In the genomic region with DNA sequence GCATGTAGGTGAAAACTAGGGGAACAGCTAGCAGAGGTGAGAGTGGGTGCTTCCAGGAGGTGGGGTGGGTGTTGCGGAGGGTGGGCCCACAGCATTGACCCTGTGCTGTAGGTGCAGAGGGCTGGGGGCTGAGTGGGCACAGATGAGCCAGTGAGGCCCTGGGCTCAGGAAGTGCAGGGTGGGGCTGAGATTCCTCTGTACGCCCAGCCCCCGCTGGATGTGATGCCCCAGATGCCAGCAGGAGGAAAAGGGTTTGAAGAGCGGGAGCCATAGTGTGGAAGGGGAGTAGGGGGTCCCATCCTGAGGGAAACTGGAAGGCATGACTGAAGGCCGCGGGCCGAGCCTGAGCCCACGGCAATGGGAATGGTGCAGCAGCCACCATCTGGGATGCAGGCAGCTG, we compare ENCODE assay signal across 27 cellular contexts. TPM values are rescaled to one million over a fixed set of nuclear protein-coding genes. Genes with fewer than 3 reads are reported as not detected.
DNase-seq lines count a peak whose midpoint lies in the region; ATAC-seq and TF ChIP-seq lines count a peak whose summit lies in the region.
"Had no signal": no experiment of that assay in that cellular context is flagged by ENCODE, and none has a peak within 500 bp of the region (broad histone marks: within the 10 kb centered on the region; RNA-seq: fewer than 3 reads in every experiment).

No MANE protein-coding gene starts in this region.

- no peak overlapping the region for H4K8ac ChIP-seq in neuronal stem cell (ENCODE audit: low read depth, low read length)

- H3K4me1 ChIP-seq in endodermal cell (ENCODE audit: control insufficient read depth, insufficient read depth, low read length) (no peaks in the 10 kb centered on the region), neuronal stem cell (ENCODE audit: control insufficient read depth in 2 of 2, insufficient read depth in 1 of 2, low read depth in 1 of 2, low read length in 2 of 2) (peaks cover 0 to 25% of the 10 kb centered on the region in 2 donors), aorta (ENCODE audit: control insufficient read depth in 1 of 2, insufficient read depth in 2 of 2, low read length in 2 of 2) (no peaks in the 10 kb centered on the region), esophagus muscularis mucosa (no peaks in the 10 kb centered on the region)
- H3K4me1 ChIP-seq: BE2C, HAP-1 had no signal

- H3K9me3 ChIP-seq in endodermal cell (ENCODE audit: control insufficient read depth, low read length) (no peaks in the 10 kb centered on the region), neuronal stem cell (replicated peaks in 1 of 2; ENCODE audit: control insufficient read depth in 2 of 2, insufficient read depth in 1 of 2, low read depth in 1 of 2, low read length in 2 of 2) (peaks cover 0 to 1% of the 10 kb centered on the region in 2 donors), aorta (ENCODE audit: control insufficient read depth, low read length) (peaks cover 4% of the 10 kb centered on the region), esophagus muscularis mucosa (no peaks in the 10 kb centered on the region)
- H3K9me3 ChIP-seq: BE2C, HAP-1 had no signal

- H3K27ac ChIP-seq in endodermal cell (ENCODE audit: low read depth, low read length): peak overlapping the region; percentile 32
- H3K27ac ChIP-seq in neuronal stem cell (replicated peaks; ENCODE audit: low read length): peak overlapping the region; percentile 77
- H3K27ac ChIP-seq in aorta (ENCODE audit: low read depth in 1 of 2, low read length in 2 of 2): no peak overlapping the region
- H3K27ac ChIP-seq in esophagus muscularis mucosa (replicated peaks in 1 of 4): no peak overlapping the region
- H3K27ac ChIP-seq: HL-60 had no signal

- WGBS in endodermal cell (ENCODE audit: insufficient coverage in 1 of 2, insufficient read length in 1 of 2), 2 experiments: 91 to 95% methylated on average over 4 to 8 of the region's 8 CpGs
- no CpG with 5 or more reads among the region's 8 CpGs for WGBS in neuronal stem cell (ENCODE audit: extremely low coverage in 2 of 2, insufficient read length in 2 of 2, insufficient replicate concordance in 1 of 2), 2 donors
- WGBS in aorta, 2 donors: 91 to 92% methylated on average over 8 of the region's 8 CpGs
- 79% methylated on average over 8 of the region's 8 CpGs for WGBS in esophagus muscularis mucosa

- H3K36me3 ChIP-seq in endodermal cell (ENCODE audit: control insufficient read depth, insufficient read depth, low read length) (no peaks in the 10 kb centered on the region), neuronal stem cell (replicated peaks in 1 of 2; ENCODE audit: control insufficient read depth in 2 of 2, insufficient read depth in 2 of 2, low read length in 2 of 2) (no peaks in the 10 kb centered on the region), aorta (ENCODE audit: control insufficient read depth in 1 of 2, insufficient read depth in 2 of 2, low read length in 1 of 2) (no peaks in the 10 kb centered on the region), esophagus muscularis mucosa (no peaks in the 10 kb centered on the region)
- H3K36me3 ChIP-seq: BE2C, HAP-1 had no signal

- no peak overlapping the region for H3K4me3 Mint-ChIP-seq in endodermal cell
- H3K4me3 Mint-ChIP-seq: CD4-positive, CD25-positive, alpha-beta regulatory T cell had no signal

- no peak overlapping the region for H3K4ac ChIP-seq in neuronal stem cell (ENCODE audit: low read length)

- H3K79me1 ChIP-seq in neuronal stem cell (ENCODE audit: low read depth, low read length): no peaks in the 10 kb centered on the region

- peak overlapping the region; percentile 26 for H4K91ac ChIP-seq in neuronal stem cell (ENCODE audit: low read depth, low read length, poor library complexity)

- peak overlapping the region; percentile 22 for H3K4me2 ChIP-seq in neuronal stem cell (ENCODE audit: insufficient read depth, low read length, poor library complexity, severe bottlenecking)

- no peak overlapping the region for H3K27ac Mint-ChIP-seq in endodermal cell
- H3K27ac Mint-ChIP-seq: CD4-positive, CD25-positive, alpha-beta regulatory T cell had no signal

- H2BK15ac ChIP-seq in neuronal stem cell (ENCODE audit: low read length): peak overlapping the region; percentile 46

- H3K27me3 ChIP-seq in endodermal cell (ENCODE audit: control insufficient read depth, insufficient read depth, low read length, poor library complexity, severe bottlenecking) (peaks cover 10% of the 10 kb centered on the region), neuronal stem cell (ENCODE audit: control insufficient read depth in 3 of 3, insufficient read depth in 3 of 3, low read depth in 1 of 3, low read length in 3 of 3) (peaks cover 0 to 27% (median 0%) of the 10 kb centered on the region in 3 experiments), aorta (ENCODE audit: control insufficient read depth in 1 of 2, insufficient read depth in 2 of 2, low read length in 1 of 2) (no peaks in the 10 kb centered on the region), esophagus muscularis mucosa (peaks cover 0 to 74% (median 1%) of the 10 kb centered on the region in 4 donors)
- H3K27me3 ChIP-seq: BE2C had no signal

- H3K27me3 Mint-ChIP-seq in endodermal cell (ENCODE audit: insufficient read depth): peaks cover 11% of the 10 kb centered on the region

- TF ChIP-seq CTCF in endodermal cell (conservative IDR thresholded peaks at IDR 0.05): no peak
- no peak for TF ChIP-seq CTCF in esophagus muscularis mucosa (IDR thresholded peaks at IDR 0.05)

- H3K4me3 ChIP-seq in endodermal cell (ENCODE audit: low read length): no peak overlapping the region
- H3K4me3 ChIP-seq in neuronal stem cell (ENCODE audit: low read length in 2 of 2): no peak overlapping the region
- no peak overlapping the region for H3K4me3 ChIP-seq in aorta (ENCODE audit: low read length in 2 of 2)
- H3K4me3 ChIP-seq in esophagus muscularis mucosa: no peak overlapping the region
- H3K4me3 ChIP-seq: HAP-1 had no signal

- peak overlapping the region; percentile 70 for H2BK5ac ChIP-seq in neuronal stem cell (ENCODE audit: low read length)

- H3K23ac ChIP-seq in neuronal stem cell (ENCODE audit: low read depth, low read length, poor library complexity): peak overlapping the region; percentile 34

- DNase-seq in cardiac septum (ENCODE audit: low spot score): peak; percentile 19
- no peak for DNase-seq in Right ventricle myocardium inferior (ENCODE audit: missing footprints)
- no peak for DNase-seq in endodermal cell
- DNase-seq in neuronal stem cell (ENCODE audit: low spot score): no peak
- peak; percentile 28 to 35 for DNase-seq in aorta
- DNase-seq in esophagus muscularis mucosa (ENCODE audit: extremely low spot score): no peak
- DNase-seq: BE2C; CD4-positive, CD25-positive, alpha-beta regulatory T cell; COR-L47; DMS 273 treated with DMSO at 0.1 percent for 48 hours; DND-41; Karpas-422; NCI-H146; NCI-H2029 treated with DMSO at 0.1 percent for 48 hours; NCI-H2171; NCI-H446; SHP77 had no signal

- H3K9me3 Mint-ChIP-seq in endodermal cell: no peaks in the 10 kb centered on the region

- ATAC-seq in Right ventricle myocardium inferior: no peak
- ATAC-seq in aorta (ENCODE audit: low FRiP score): peak; percentile 31
- ATAC-seq in GM19463 (IDR thresholded peaks at IDR 0.05; ENCODE audit: unreplicated experiment): no peak
- no peak for ATAC-seq in GM21367 (IDR thresholded peaks at IDR 0.05; ENCODE audit: unreplicated experiment)

- H3K9ac ChIP-seq in endodermal cell (ENCODE audit: extremely low read depth, low read length, poor library complexity, severe bottlenecking) (no peak overlapping the region), neuronal stem cell (ENCODE audit: low read depth, low read length, poor library complexity) (no peak overlapping the region)

- no peaks in the 10 kb centered on the region for H3K36me3 Mint-ChIP-seq in endodermal cell (ENCODE audit: low read depth)
- H3K36me3 Mint-ChIP-seq: CD4-positive, CD25-positive, alpha-beta regulatory T cell had no signal

- TF ChIP-seq EP300 in esophagus muscularis mucosa (IDR thresholded peaks at IDR 0.05): no peak

- peak overlapping the region; percentile 7 for H2BK12ac ChIP-seq in neuronal stem cell (ENCODE audit: low read length)

- no peak for TF ChIP-seq POLR2A in esophagus muscularis mucosa (IDR thresholded peaks at IDR 0.05; ENCODE audit: low read depth)

- intact Hi-C loops in cardiac septum (cut with DNase I): loop anchor here (5.0 kb wide), 1 partner anchor 283 kb away; the partner anchor contains the start of gene GPC1
- intact Hi-C loops in Right ventricle myocardium inferior (cut with DNase I): no loop called here
- intact Hi-C loops in aorta (cut with DNase I): no loop called here
- intact Hi-C loops in esophagus muscularis mucosa (cut with DNase I): no loop called here

- H3K4me1 Mint-ChIP-seq in endodermal cell: no peaks in the 10 kb centered on the region
- H3K4me1 Mint-ChIP-seq: CD4-positive, CD25-positive, alpha-beta regulatory T cell had no signal

- no peak overlapping the region for H2AFZ ChIP-seq in neuronal stem cell (ENCODE audit: low read length)

- peak overlapping the region; percentile 77 for H2AK5ac ChIP-seq in neuronal stem cell (ENCODE audit: low read depth, low read length)

- no peak overlapping the region for H3K14ac ChIP-seq in neuronal stem cell (ENCODE audit: low read length)

- peak overlapping the region; percentile 93 for H3K18ac ChIP-seq in neuronal stem cell (ENCODE audit: low read length)

- peak overlapping the region; percentile 29 for H2BK120ac ChIP-seq in neuronal stem cell (ENCODE audit: low read depth, low read length)

RNA-seq across cellular contexts. Expression of gene OTOS, which starts 14.1 kb away (rescaled TPM):
- total RNA-seq in cardiac septum (not detected), Right ventricle myocardium inferior (not detected), endodermal cell (not detected), aorta (not detected), esophagus muscularis mucosa (not detected)
- not detected for polyA plus RNA-seq in endodermal cell (2013, experiment 1 of 2)
- polyA plus RNA-seq in endodermal cell (2013, experiment 2 of 2): not detected
- polyA plus RNA-seq in neuronal stem cell (2013, experiment 1 of 2): 0.08 TPM
- not detected for polyA plus RNA-seq in neuronal stem cell (2013, experiment 2 of 2)
- not detected for polyA plus RNA-seq in aorta
- total RNA-seq: A172; CD4-positive, CD25-positive, alpha-beta regulatory T cell; G401; HT1080; IMR-90; MCF 10A; OCI-LY7 had no signal
- polyA plus RNA-seq: CD4-positive, CD25-positive, alpha-beta regulatory T cell had no signal

RNA-seq across cellular contexts. Expression of gene COPS9, which starts 18.5 kb away (rescaled TPM):
- total RNA-seq in cardiac septum: 149 TPM
- total RNA-seq in Right ventricle myocardium inferior: 220 TPM
- 100 to 1,000 TPM; 151 to 161 TPM for total RNA-seq in endodermal cell
- polyA plus RNA-seq in endodermal cell (2013, experiment 1 of 2): 175 TPM
- 183 TPM for polyA plus RNA-seq in endodermal cell (2013, experiment 2 of 2)
- polyA plus RNA-seq in neuronal stem cell (2013, experiment 1 of 2): 234 TPM
- polyA plus RNA-seq in neuronal stem cell (2013, experiment 2 of 2): 225 TPM
- total RNA-seq in aorta: 10 to 100 TPM; 83.7 to 94.0 TPM
- polyA plus RNA-seq in aorta: 100 to 1,000 TPM; 415 to 787 TPM
- 100 to 1,000 TPM; 179 to 254 (median 197) TPM for total RNA-seq in esophagus muscularis mucosa

Comparison
In these comparisons a context has a peak if more than half of its experiments do, and no peak if none do; other contexts are left out.
1. DNase-seq: peak in cardiac septum (single experiment) and aorta (2 of 2); none in Right ventricle myocardium inferior (single experiment), endodermal cell (single experiment), neuronal stem cell (single experiment) and esophagus muscularis mucosa (single experiment).
2. H3K27ac ChIP-seq: peak in endodermal cell (single experiment) and neuronal stem cell (single experiment); none in aorta (0 of 2) and esophagus muscularis mucosa (0 of 4).